ENCODE assay signal across 1 cellular context in genomic region chr5:68628082-68628796, GRCh38.
TF ChIP-seq lines count a peak whose summit lies in the region.

No MANE protein-coding gene starts in this region.

TF ChIP-seq in K562, 482 proteins besides CTCF, POLR2A, EP300 and RAD21 (continued from another document and continues in another):
- TF ChIP-seq, protein P1, sequence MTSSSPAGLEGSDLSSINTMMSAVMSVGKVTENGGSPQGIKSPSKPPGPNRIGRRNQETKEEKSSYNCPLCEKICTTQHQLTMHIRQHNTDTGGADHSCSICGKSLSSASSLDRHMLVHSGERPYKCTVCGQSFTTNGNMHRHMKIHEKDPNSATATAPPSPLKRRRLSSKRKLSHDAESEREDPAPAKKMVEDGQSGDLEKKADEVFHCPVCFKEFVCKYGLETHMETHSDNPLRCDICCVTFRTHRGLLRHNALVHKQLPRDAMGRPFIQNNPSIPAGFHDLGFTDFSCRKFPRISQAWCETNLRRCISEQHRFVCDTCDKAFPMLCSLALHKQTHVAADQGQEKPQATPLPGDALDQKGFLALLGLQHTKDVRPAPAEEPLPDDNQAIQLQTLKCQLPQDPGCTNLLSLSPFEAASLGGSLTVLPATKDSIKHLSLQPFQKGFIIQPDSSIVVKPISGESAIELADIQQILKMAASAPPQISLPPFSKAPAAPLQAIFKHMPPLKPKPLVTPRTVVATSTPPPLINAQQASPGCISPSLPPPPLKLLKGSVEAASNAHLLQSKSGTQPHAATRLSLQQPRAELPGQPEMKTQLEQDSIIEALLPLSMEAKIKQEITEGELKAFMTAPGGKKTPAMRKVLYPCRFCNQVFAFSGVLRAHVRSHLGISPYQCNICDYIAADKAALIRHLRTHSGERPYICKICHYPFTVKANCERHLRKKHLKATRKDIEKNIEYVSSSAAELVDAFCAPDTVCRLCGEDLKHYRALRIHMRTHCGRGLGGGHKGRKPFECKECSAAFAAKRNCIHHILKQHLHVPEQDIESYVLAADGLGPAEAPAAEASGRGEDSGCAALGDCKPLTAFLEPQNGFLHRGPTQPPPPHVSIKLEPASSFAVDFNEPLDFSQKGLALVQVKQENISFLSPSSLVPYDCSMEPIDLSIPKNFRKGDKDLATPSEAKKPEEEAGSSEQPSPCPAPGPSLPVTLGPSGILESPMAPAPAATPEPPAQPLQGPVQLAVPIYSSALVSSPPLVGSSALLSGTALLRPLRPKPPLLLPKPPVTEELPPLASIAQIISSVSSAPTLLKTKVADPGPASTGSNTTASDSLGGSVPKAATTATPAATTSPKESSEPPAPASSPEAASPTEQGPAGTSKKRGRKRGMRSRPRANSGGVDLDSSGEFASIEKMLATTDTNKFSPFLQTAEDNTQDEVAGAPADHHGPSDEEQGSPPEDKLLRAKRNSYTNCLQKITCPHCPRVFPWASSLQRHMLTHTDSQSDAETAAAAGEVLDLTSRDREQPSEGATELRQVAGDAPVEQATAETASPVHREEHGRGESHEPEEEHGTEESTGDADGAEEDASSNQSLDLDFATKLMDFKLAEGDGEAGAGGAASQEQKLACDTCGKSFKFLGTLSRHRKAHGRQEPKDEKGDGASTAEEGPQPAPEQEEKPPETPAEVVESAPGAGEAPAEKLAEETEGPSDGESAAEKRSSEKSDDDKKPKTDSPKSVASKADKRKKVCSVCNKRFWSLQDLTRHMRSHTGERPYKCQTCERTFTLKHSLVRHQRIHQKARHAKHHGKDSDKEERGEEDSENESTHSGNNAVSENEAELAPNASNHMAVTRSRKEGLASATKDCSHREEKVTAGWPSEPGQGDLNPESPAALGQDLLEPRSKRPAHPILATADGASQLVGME (CRISPR knock-in tag; IDR thresholded peaks at IDR 0.05): no peak
- TF ChIP-seq ZFP30 (CRISPR knock-in tag; IDR thresholded peaks at IDR 0.05; ENCODE audit: borderline replicate concordance) (no peak), RBM22 (IDR thresholded peaks at IDR 0.05; ENCODE audit: low read depth, low read length, poor library complexity, severe bottlenecking) (no peak), MEF2D (tag; conservative IDR thresholded peaks at IDR 0.05; ENCODE audit: low read depth) (peak; percentile 71; the same call in 1 of the 2 replicates), MED1 (CRISPR knock-in tag; IDR thresholded peaks at IDR 0.05; ENCODE audit: borderline replicate concordance) (no peak), ZNF134 (CRISPR knock-in tag; conservative IDR thresholded peaks at IDR 0.05) (peak; percentile 41; the same call in 1 of the 2 replicates), YY1 (IDR thresholded peaks at IDR 0.05; ENCODE audit: borderline replicate concordance in 1 of 3, control insufficient read depth in 1 of 3, extremely low read depth in 1 of 3, insufficient read depth in 3 of 3, insufficient read length in 1 of 3, insufficient replicate concordance in 2 of 3, low read depth in 1 of 3, low read length in 2 of 3) (no peak), LCOR (CRISPR knock-in tag; IDR thresholded peaks at IDR 0.05) (no peak), ZNF57 (CRISPR knock-in tag; IDR thresholded peaks at IDR 0.05) (no peak), TRIM28 (IDR thresholded peaks at IDR 0.05) (no peak), CBFB (CRISPR knock-in tag; IDR thresholded peaks at IDR 0.05) (no peak), ZBTB26 (CRISPR knock-in tag; IDR thresholded peaks at IDR 0.05) (peak; percentile 74; the same call in 1 of the 2 replicates), DDX20 (tag; IDR thresholded peaks at IDR 0.05; ENCODE audit: low read depth) (peak; percentile 69; the same call in 1 of the 2 replicates), HMG20A (CRISPR knock-in tag; conservative IDR thresholded peaks at IDR 0.05) (no peak), CCNT2 (IDR thresholded peaks at IDR 0.05; ENCODE audit: borderline replicate concordance, extremely low read depth, insufficient read length, low read depth, low read length) (no peak), EWSR1 (IDR thresholded peaks at IDR 0.05; ENCODE audit: borderline replicate concordance, low read depth, partially characterized antibody) (no peak), PPARD (CRISPR knock-in tag; IDR thresholded peaks at IDR 0.05) (no peak), BRCA1 (IDR thresholded peaks at IDR 0.05) (no peak), BRCA1 (CRISPR knock-in tag; IDR thresholded peaks at IDR 0.05) (no peak), ZNF79 (CRISPR knock-in tag; IDR thresholded peaks at IDR 0.05; ENCODE audit: low read depth) (peak; percentile 51; the same call in 1 of the 2 replicates), PTRF (tag; IDR thresholded peaks at IDR 0.05) (peak; percentile 81), ZNF445 (CRISPR knock-in tag; IDR thresholded peaks at IDR 0.05; ENCODE audit: low read depth) (0 out of 2 replicates have a peak, but pooled peaks have one; percentile 50), GTF2A2 (tag; IDR thresholded peaks at IDR 0.05) (peak; percentile 86), NR2C2 (CRISPR knock-in tag; IDR thresholded peaks at IDR 0.05) (no peak), NR2C2 (tag; IDR thresholded peaks at IDR 0.05) (peak; percentile 62; the same call in 1 of the 2 replicates), HES1 (IDR thresholded peaks at IDR 0.05; ENCODE audit: low read depth) (no peak), NFE2 (IDR thresholded peaks at IDR 0.05; ENCODE audit: low read depth) (no peak), EHMT2 (IDR thresholded peaks at IDR 0.05) (no peak), XRCC4 (IDR thresholded peaks at IDR 0.05; ENCODE audit: extremely low read depth, insufficient read depth, insufficient read length) (no peak), CUX1 (CRISPR knock-in tag; IDR thresholded peaks at IDR 0.05) (peak; percentile 81; the same call in 1 of the 2 replicates), HMBOX1 (IDR thresholded peaks at IDR 0.05) (peak; percentile 47; the same call in 1 of the 2 replicates), HDAC8 (tag; IDR thresholded peaks at IDR 0.05) (peak; percentile 82; the same call in 1 of the 2 replicates), ZNF644 (tag; IDR thresholded peaks at IDR 0.05; ENCODE audit: low read depth) (no peak), MXD1 (CRISPR knock-in tag; IDR thresholded peaks at IDR 0.05; ENCODE audit: borderline replicate concordance, poor library complexity, severe bottlenecking) (no peak), BACH1 (tag; IDR thresholded peaks at IDR 0.05) (peak; percentile 74), ZNF830 (CRISPR knock-in tag; IDR thresholded peaks at IDR 0.05) (no peak), NR4A1 (CRISPR knock-in tag; IDR thresholded peaks at IDR 0.05) (no peak), NR4A1 (tag; IDR thresholded peaks at IDR 0.05) (peak; percentile 98), DIDO1 (tag; IDR thresholded peaks at IDR 0.05; ENCODE audit: low read depth) (peak; percentile 63; the same call in 1 of the 2 replicates), STAG1 (CRISPR knock-in tag; IDR thresholded peaks at IDR 0.05; ENCODE audit: borderline replicate concordance) (no peak), MECOM (CRISPR knock-in tag; IDR thresholded peaks at IDR 0.05) (peak; percentile 42; the same call in 1 of the 2 replicates), ADNP (tag; IDR thresholded peaks at IDR 0.05) (no peak), ZNF184 (CRISPR knock-in tag; IDR thresholded peaks at IDR 0.05) (no peak)
- TF ChIP-seq, protein P2, sequence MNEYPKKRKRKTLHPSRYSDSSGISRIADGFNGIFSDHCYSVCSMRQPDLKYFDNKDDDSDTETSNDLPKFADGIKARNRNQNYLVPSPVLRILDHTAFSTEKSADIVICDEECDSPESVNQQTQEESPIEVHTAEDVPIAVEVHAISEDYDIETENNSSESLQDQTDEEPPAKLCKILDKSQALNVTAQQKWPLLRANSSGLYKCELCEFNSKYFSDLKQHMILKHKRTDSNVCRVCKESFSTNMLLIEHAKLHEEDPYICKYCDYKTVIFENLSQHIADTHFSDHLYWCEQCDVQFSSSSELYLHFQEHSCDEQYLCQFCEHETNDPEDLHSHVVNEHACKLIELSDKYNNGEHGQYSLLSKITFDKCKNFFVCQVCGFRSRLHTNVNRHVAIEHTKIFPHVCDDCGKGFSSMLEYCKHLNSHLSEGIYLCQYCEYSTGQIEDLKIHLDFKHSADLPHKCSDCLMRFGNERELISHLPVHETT (CRISPR knock-in tag; conservative IDR thresholded peaks at IDR 0.05 in 1 of 2, IDR thresholded peaks at IDR 0.05 in 1 of 2): peak in 1 of 2 experiments; percentile 89; a peak in 2 of 4 replicates
